ENCODE assay signal across 8 cellular contexts in the genomic region with DNA sequence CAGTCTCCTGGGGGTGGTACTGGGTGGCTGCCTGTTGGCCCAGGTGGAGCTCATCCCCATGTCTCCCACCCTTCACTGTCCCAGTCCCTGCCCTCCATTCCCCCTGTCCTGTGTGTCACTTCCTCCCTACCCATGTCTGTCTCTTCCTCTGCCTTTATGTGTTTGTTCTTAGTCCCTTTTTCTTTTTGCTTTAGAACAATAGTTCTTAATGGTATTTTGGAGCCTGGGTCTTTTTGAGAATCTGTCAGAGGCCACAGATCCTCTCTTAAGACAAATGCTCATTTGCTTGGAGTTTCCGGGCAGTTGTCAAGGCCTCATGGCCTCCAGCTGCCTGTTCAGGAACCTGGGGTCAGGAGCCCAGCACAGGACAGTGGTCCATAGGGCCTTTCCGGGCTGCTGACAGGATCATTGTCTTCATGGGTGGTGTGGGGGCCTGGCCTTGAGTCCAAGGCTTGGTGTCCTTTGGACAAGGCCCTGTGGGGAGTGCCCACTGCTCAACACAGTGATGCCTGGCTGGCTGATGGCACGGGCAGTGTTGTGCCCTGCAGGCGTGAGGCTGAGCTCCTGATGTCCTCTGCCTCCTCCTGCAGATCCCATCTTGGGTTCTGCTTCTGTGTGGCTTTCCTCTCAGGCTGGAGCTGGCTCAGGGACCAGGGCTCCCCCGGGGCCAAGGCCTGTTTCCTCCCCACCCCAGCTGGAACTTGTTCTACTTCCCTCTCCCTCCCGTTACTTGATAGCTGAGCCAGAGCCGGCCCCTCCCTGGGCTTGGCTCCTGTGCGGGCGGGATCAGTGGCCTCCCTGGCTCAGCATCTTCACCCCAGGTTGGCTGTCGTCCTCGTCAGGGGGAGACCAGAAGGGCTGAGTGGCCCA. TPM values are rescaled to one million over a fixed set of nuclear protein-coding genes. Genes with fewer than 3 reads are reported as not detected.
DNase-seq lines count a peak whose midpoint lies in the region; ATAC-seq, FAIRE-seq and TF ChIP-seq lines count a peak whose summit lies in the region.

No MANE protein-coding gene starts in this region.

- peak overlapping the region; percentile 79 for H3K4me2 ChIP-seq in K562 (ENCODE audit: insufficient read depth, low read length)

- H3K9me1 ChIP-seq in K562 (ENCODE audit: control insufficient read depth, insufficient read depth, low read length): peaks cover 24% of the 10 kb centered on the region

- ATAC-seq in K562 (peak; percentile 9), right lobe of liver (no peak), GM21619 (IDR thresholded peaks at IDR 0.05; ENCODE audit: unreplicated experiment) (no peak), GM19397 (IDR thresholded peaks at IDR 0.05; ENCODE audit: unreplicated experiment) (no peak)

- peaks cover 73% of the 10 kb centered on the region for H3K36me3 ChIP-seq in K562 (ENCODE audit: control insufficient read depth, insufficient read depth, low read length)
- peaks cover 0 to 15% (median 0%) of the 10 kb centered on the region in 4 donors for H3K36me3 ChIP-seq in right lobe of liver
- H3K36me3 ChIP-seq in transverse colon: peaks cover 0 to 3% (median 0%) of the 10 kb centered on the region in 4 donors

- H3K9ac ChIP-seq in K562 (ENCODE audit: insufficient read depth in 1 of 2, low read depth in 2 of 2, low read length in 2 of 2): peak overlapping the region; percentile 28 to 91

- peak overlapping the region; percentile 53; the same call in 2 of the 3 replicates for H3K27ac ChIP-seq in K562 (ENCODE audit: extremely low read depth, low read depth, low read length)
- peak overlapping the region; percentile 24 to 71 (median 35) for H3K27ac ChIP-seq in right lobe of liver
- peak overlapping the region; percentile 91 to 97 (median 96) for H3K27ac ChIP-seq in transverse colon

- WGBS in K562 (ENCODE audit: insufficient coverage, low coverage, missing lambda C conversion rate): 27% methylated on average over 9 of the region's 11 CpGs
- 19% methylated on average over 4 of the region's 11 CpGs for WGBS in right lobe of liver (ENCODE audit: insufficient coverage, low coverage, low lambda C conversion rate, missing lambda C conversion rate)
- WGBS in transverse colon (ENCODE audit: low coverage in 1 of 2), 2 donors: 17 to 18% methylated on average over 3 to 10 of the region's 11 CpGs

- TF ChIP-seq POLR2A in K562 (conservative IDR thresholded peaks at IDR 0.05) (no peak), right lobe of liver (IDR thresholded peaks at IDR 0.05) (no peak), transverse colon (IDR thresholded peaks at IDR 0.05) (no peak)

- in situ Hi-C loops in K562 (cut with MboI): no loop called here
- in situ Hi-C loops in transverse colon (cut with MboI; ENCODE audit: low pct_ligation_motif_present in 1 of 4, low pct_unique_long_range_greater_than_20kb in 1 of 4, low sequenced_read_pairs in 3 of 4): loop anchor here in 1 of 4 donors (25.0 kb wide), 1 partner anchor 90 kb away; a partner anchor contains a TSS

- BruUV-seq in K562 (replicated peaks; lab: Mats Ljungman, UMichigan): no TSS peak

- peaks cover 58% of the 10 kb centered on the region for H4K20me1 ChIP-seq in K562 (replicated peaks; ENCODE audit: control insufficient read depth, insufficient read depth, low read length)

- no peak for TF ChIP-seq RAD21 in K562 (CRISPR knock-in tag; conservative IDR thresholded peaks at IDR 0.05 in 1 of 2, IDR thresholded peaks at IDR 0.05 in 1 of 2)

- POLR2A ChIA-PET in K562 (lab: Yijun Ruan, JAX): interaction anchor here (0.5 to 2.1 kb wide), 11 partner anchors 9 to 463 kb away, joined by 3 to 7 read pairs (median 4); a partner anchor contains a TSS

- H3K4me3 ChIP-seq in K562: peak overlapping the region; percentile 19
- H3K4me3 ChIP-seq in right lobe of liver: peak overlapping the region in 1 of 3 donors; percentile 16
- H3K4me3 ChIP-seq in transverse colon: peak overlapping the region in 3 of 4 donors; percentile 5 to 21 (median 10)

- peaks cover 83% of the 10 kb centered on the region for H3K79me2 ChIP-seq in K562 (ENCODE audit: control insufficient read depth, insufficient read depth, low read length)

- H2AFZ ChIP-seq in K562 (ENCODE audit: low read depth, low read length): no peak overlapping the region

- TF ChIP-seq EP300 in K562 (IDR thresholded peaks at IDR 0.05; ENCODE audit: low read length): no peak
- no peak for TF ChIP-seq EP300 in transverse colon (IDR thresholded peaks at IDR 0.05; ENCODE audit: low read depth)

- peak; percentile 53 for DNase-seq in activated CD8-positive, alpha-beta memory T cell treated with anti-CD3 and anti-CD28 coated beads, Interleukin-2, amount 50 U/mL, for 48 hours
- no peak for DNase-seq in activated CD8-positive, alpha-beta memory T cell treated with anti-CD3 and anti-CD28 coated beads for 24 hours
- DNase-seq in K562 (ENCODE audit: extremely low read depth in 1 of 4, low spot score in 3 of 4) (peak in 3 of 4 experiments; percentile 20 to 69 (median 44)), right lobe of liver (peak in 1 of 3 donors; percentile 67), transverse colon (peak; percentile 77), HTR-8/SVneo (ENCODE audit: insufficient read length, low spot score) (no peak)

- no peaks in the 10 kb centered on the region for H3K9me3 ChIP-seq in K562 (replicated peaks; ENCODE audit: control insufficient read depth, insufficient read depth, low read depth, low read length)
- no peaks in the 10 kb centered on the region for H3K9me3 ChIP-seq in right lobe of liver
- H3K9me3 ChIP-seq in transverse colon: no peaks in the 10 kb centered on the region

- FAIRE-seq in K562 (lab: Jason Lieb, UNC): peak; percentile 70
- FAIRE-seq in HTR-8/SVneo (lab: Jason Lieb, UNC): no peak

- H3K4me1 ChIP-seq in K562 (replicated peaks in 1 of 2; ENCODE audit: control insufficient read depth in 2 of 2, insufficient read depth in 2 of 2, low read length in 2 of 2) (peaks cover 50 to 79% of the 10 kb centered on the region in 2 experiments), right lobe of liver (peaks cover 0 to 62% (median 25%) of the 10 kb centered on the region in 4 donors), transverse colon (peaks cover 73 to 85% (median 76%) of the 10 kb centered on the region in 4 donors)

- CTCF ChIA-PET in K562 (lab: Yijun Ruan, JAX; ENCODE audit: low intra/inter-chr PET ratio): no interaction called here

- TF ChIP-seq CTCF in K562 (IDR thresholded peaks at IDR 0.05 in 2 of 3, conservative IDR thresholded peaks at IDR 0.05 in 1 of 3; ENCODE audit: insufficient read depth in 2 of 3, low read depth in 1 of 3, low read length in 3 of 3) (no peak), right lobe of liver (IDR thresholded peaks at IDR 0.05) (no peak), transverse colon (IDR thresholded peaks at IDR 0.05) (no peak)

- intact Hi-C loops in K562 (cut with micrococcal nuclease): no loop called here
- intact Hi-C loops in right lobe of liver (cut with DNase I): loop anchor here in 1 of 2 donors (10.0 kb wide), 1 partner anchor 138 kb away; no protein-coding TSS in a partner anchor
- intact Hi-C loops in transverse colon (cut with DNase I; ENCODE audit: low total_unique reads): loop anchor here (10.0 kb wide), 1 partner anchor 88 kb away; a partner anchor contains a TSS

- H3K27me3 ChIP-seq in K562 (ENCODE audit: control insufficient read depth in 2 of 2, insufficient read depth in 2 of 2, low read length in 2 of 2) (no peaks in the 10 kb centered on the region), right lobe of liver (no peaks in the 10 kb centered on the region), transverse colon (no peaks in the 10 kb centered on the region)

RNA-seq across cellular contexts. Expression of a gene that starts 3.5 kb away (rescaled TPM):
- 63.0 and 140 TPM in 2 replicates for total RNA-seq in K562 (2011; cell fraction: chromatin; rRNA removed; ENCODE audit: low replicate concordance)
- 93.6 and 96.2 TPM in 2 replicates for total RNA-seq in K562 (2011; cell fraction: nucleolus; rRNA removed)
- 80.4 and 98.4 TPM in 2 replicates for total RNA-seq in K562 (2011; cell fraction: nucleoplasm; rRNA removed)
- total RNA-seq in K562 (2014; rRNA removed) (104 and 120 TPM in 2 replicates), K562 (2014; rRNA removed; fragmentation: Illumina TruSeq; extraction: Trizol) (51.2 and 71.0 TPM in 2 replicates), K562 (2015; rRNA removed; fragmentation: Illumina TruSeq; extraction: Trizol) (92.0 and 92.9 TPM in 2 replicates), K562 (2021) (111 and 114 TPM in 2 replicates), right lobe of liver (10 to 100 TPM; 34.5 to 47.0 (median 37.4) TPM), transverse colon (100 to 1,000 TPM; 102 to 123 (median 115) TPM)
- polyA plus RNA-seq in K562 (2011; rRNA removed) (41.1 and 52.0 TPM in 2 replicates), K562 (2014; fragmentation: Illumina TruSeq; extraction: Trizol) (65.7 and 78.9 TPM in 2 replicates), K562 (2014; fragmentation: Nextera tagmentation; extraction: Ambion mirVana) (10 to 100 TPM in 1 of 2 experiments, 1 to 10 TPM in 1; 9.6 to 19.1 TPM), K562 (2014; rRNA removed) (81.3 and 92.5 TPM in 2 replicates)
- polyA plus RNA-seq in K562 (2011; cell fraction: cytosol; rRNA removed): 56.6 and 123 TPM in 2 replicates
- 86.2 and 132 TPM in 2 replicates for polyA plus RNA-seq in K562 (2011; cell fraction: nucleus; rRNA removed)
- polyA plus RNA-seq in K562 (2012): 87.1 and 100 TPM in 2 replicates
- polyA minus RNA-seq in K562 (2011; rRNA and poly(A)+ RNA removed): 18.5 and 29.1 TPM in 2 replicates
- 35.9 and 41.9 TPM in 2 replicates for polyA minus RNA-seq in K562 (2011; cell fraction: cytosol; rRNA and poly(A)+ RNA removed)
- polyA minus RNA-seq in K562 (2011; cell fraction: nucleus; rRNA and poly(A)+ RNA removed): 31.8 and 35.2 TPM in 2 replicates

RNA-seq across cellular contexts. Expression of a gene that starts 24.5 kb away (rescaled TPM):
- 17.4 and 18.8 TPM in 2 replicates for total RNA-seq in K562 (2011; cell fraction: chromatin; rRNA removed; ENCODE audit: low replicate concordance)
- 12.3 and 13.6 TPM in 2 replicates for total RNA-seq in K562 (2011; cell fraction: nucleolus; rRNA removed)
- 11.1 and 23.1 TPM in 2 replicates for total RNA-seq in K562 (2011; cell fraction: nucleoplasm; rRNA removed)
- total RNA-seq in K562 (2014; rRNA removed): 11.9 and 14.8 TPM in 2 replicates
- 1.9 and 4.2 TPM in 2 replicates for total RNA-seq in K562 (2014; rRNA removed; fragmentation: Illumina TruSeq; extraction: Trizol)
- 7.7 and 9.2 TPM in 2 replicates for total RNA-seq in K562 (2015; rRNA removed; fragmentation: Illumina TruSeq; extraction: Trizol)
- total RNA-seq in K562 (2021): 15.4 and 15.6 TPM in 2 replicates
- polyA plus RNA-seq in K562 (2011; rRNA removed): 11.7 and 14.6 TPM in 2 replicates
- 24.7 and 32.5 TPM in 2 replicates for polyA plus RNA-seq in K562 (2011; cell fraction: cytosol; rRNA removed)
- polyA plus RNA-seq in K562 (2011; cell fraction: nucleus; rRNA removed): 23.7 and 28.9 TPM in 2 replicates
- polyA plus RNA-seq in K562 (2012): 15.9 and 29.9 TPM in 2 replicates
- 9.0 and 14.6 TPM in 2 replicates for polyA plus RNA-seq in K562 (2014; fragmentation: Illumina TruSeq; extraction: Trizol)
- under 1 TPM; 0.28 to 0.92 TPM for polyA plus RNA-seq in K562 (2014; fragmentation: Nextera tagmentation; extraction: Ambion mirVana)
- 20.4 and 20.9 TPM in 2 replicates for polyA plus RNA-seq in K562 (2014; rRNA removed)
- 2.0 and 2.6 TPM in 2 replicates for polyA minus RNA-seq in K562 (2011; rRNA and poly(A)+ RNA removed)
- polyA minus RNA-seq in K562 (2011; cell fraction: cytosol; rRNA and poly(A)+ RNA removed): 2.4 and 3.2 TPM in 2 replicates
- polyA minus RNA-seq in K562 (2011; cell fraction: nucleus; rRNA and poly(A)+ RNA removed): 1.8 and 3.1 TPM in 2 replicates
- 10 to 100 TPM in 3 of 6 experiments, 1 to 10 TPM in 3; 6.4 to 17.2 (median 10.2) TPM for total RNA-seq in right lobe of liver
- 10 to 100 TPM; 25.9 to 84.2 (median 68.1) TPM for total RNA-seq in transverse colon

RNA-seq across cellular contexts. Expression of a gene that starts 27.2 kb away (rescaled TPM):
- total RNA-seq in K562 (2011; cell fraction: chromatin; rRNA removed; ENCODE audit: low replicate concordance): 2.7 and 4.0 TPM in 2 replicates
- total RNA-seq in K562 (2011; cell fraction: nucleolus; rRNA removed): not detected in 2 replicates
- total RNA-seq in K562 (2011; cell fraction: nucleoplasm; rRNA removed): not detected in 2 replicates
- total RNA-seq in K562 (2014; rRNA removed) (not detected in 2 replicates), K562 (2014; rRNA removed; fragmentation: Illumina TruSeq; extraction: Trizol) (not detected in 2 replicates), K562 (2015; rRNA removed; fragmentation: Illumina TruSeq; extraction: Trizol) (not detected in 2 replicates), K562 (2021) (not detected in 2 replicates), right lobe of liver (1 to 10 TPM in 2 of 6 experiments, under 1 TPM in 1, not detected in 3; 0.86 to 1.9 (median 1.1) TPM), transverse colon (10 to 100 TPM in 1 of 4 donors, 1 to 10 TPM in 1, not detected in 2; 5.7 to 23.3 TPM)
- polyA plus RNA-seq in K562 (2011; rRNA removed) (not detected in 2 replicates), K562 (2014; fragmentation: Illumina TruSeq; extraction: Trizol) (not detected in 2 replicates), K562 (2014; fragmentation: Nextera tagmentation; extraction: Ambion mirVana) (not detected), K562 (2014; rRNA removed) (0.21 and 1.1 TPM in 2 replicates)
- polyA plus RNA-seq in K562 (2011; cell fraction: cytosol; rRNA removed): not detected in 2 replicates
- 0.74 TPM in 1 of 2 replicates, not detected in the other for polyA plus RNA-seq in K562 (2011; cell fraction: nucleus; rRNA removed)
- 0.93 TPM in 1 of 2 replicates, not detected in the other for polyA plus RNA-seq in K562 (2012)
- not detected in 2 replicates for polyA minus RNA-seq in K562 (2011; rRNA and poly(A)+ RNA removed)
- not detected in 2 replicates for polyA minus RNA-seq in K562 (2011; cell fraction: cytosol; rRNA and poly(A)+ RNA removed)
- polyA minus RNA-seq in K562 (2011; cell fraction: nucleus; rRNA and poly(A)+ RNA removed): not detected in 2 replicates

RNA-seq across cellular contexts. Expression of a gene that starts 47.7 kb away (rescaled TPM):
- total RNA-seq in K562 (2011; cell fraction: chromatin; rRNA removed; ENCODE audit: low replicate concordance): not detected in 2 replicates
- total RNA-seq in K562 (2011; cell fraction: nucleolus; rRNA removed): not detected in 2 replicates
- not detected in 2 replicates for total RNA-seq in K562 (2011; cell fraction: nucleoplasm; rRNA removed)
- total RNA-seq in K562 (2014; rRNA removed) (not detected in 2 replicates), K562 (2014; rRNA removed; fragmentation: Illumina TruSeq; extraction: Trizol) (not detected in 2 replicates), K562 (2015; rRNA removed; fragmentation: Illumina TruSeq; extraction: Trizol) (not detected in 2 replicates), K562 (2021) (0.31 and 0.65 TPM in 2 replicates), right lobe of liver (1,000 to 10,000 TPM in 3 of 6 experiments, 100 to 1,000 TPM in 1, 10 to 100 TPM in 2; 73.6 to 3,618 (median 1,239) TPM), transverse colon (not detected)
- polyA plus RNA-seq in K562 (2011; rRNA removed) (not detected in 2 replicates), K562 (2014; fragmentation: Illumina TruSeq; extraction: Trizol) (not detected in 2 replicates), K562 (2014; fragmentation: Nextera tagmentation; extraction: Ambion mirVana) (not detected), K562 (2014; rRNA removed) (not detected in 2 replicates)
- not detected in 2 replicates for polyA plus RNA-seq in K562 (2011; cell fraction: cytosol; rRNA removed)
- not detected in 2 replicates for polyA plus RNA-seq in K562 (2011; cell fraction: nucleus; rRNA removed)
- polyA plus RNA-seq in K562 (2012): not detected in 2 replicates
- not detected in 2 replicates for polyA minus RNA-seq in K562 (2011; rRNA and poly(A)+ RNA removed)
- polyA minus RNA-seq in K562 (2011; cell fraction: cytosol; rRNA and poly(A)+ RNA removed): not detected in 2 replicates
- polyA minus RNA-seq in K562 (2011; cell fraction: nucleus; rRNA and poly(A)+ RNA removed): not detected in 2 replicates

RNA-seq across cellular contexts. Expression of a gene that starts 51.5 kb away (rescaled TPM):
- total RNA-seq in K562 (2011; cell fraction: chromatin; rRNA removed; ENCODE audit: low replicate concordance): 98.7 and 181 TPM in 2 replicates
- 171 and 186 TPM in 2 replicates for total RNA-seq in K562 (2011; cell fraction: nucleolus; rRNA removed)
- 154 and 155 TPM in 2 replicates for total RNA-seq in K562 (2011; cell fraction: nucleoplasm; rRNA removed)
- 311 and 436 TPM in 2 replicates for total RNA-seq in K562 (2014; rRNA removed)
- 83.8 and 106 TPM in 2 replicates for total RNA-seq in K562 (2014; rRNA removed; fragmentation: Illumina TruSeq; extraction: Trizol)
- 130 and 150 TPM in 2 replicates for total RNA-seq in K562 (2015; rRNA removed; fragmentation: Illumina TruSeq; extraction: Trizol)
- total RNA-seq in K562 (2021): 185 and 193 TPM in 2 replicates
- 230 and 371 TPM in 2 replicates for polyA plus RNA-seq in K562 (2011; rRNA removed)
- polyA plus RNA-seq in K562 (2011; cell fraction: cytosol; rRNA removed): 179 and 223 TPM in 2 replicates
- 665 and 764 TPM in 2 replicates for polyA plus RNA-seq in K562 (2011; cell fraction: nucleus; rRNA removed)
- 170 and 298 TPM in 2 replicates for polyA plus RNA-seq in K562 (2012)
- 205 and 262 TPM in 2 replicates for polyA plus RNA-seq in K562 (2014; fragmentation: Illumina TruSeq; extraction: Trizol)
- 10 to 100 TPM; 16.3 to 24.7 TPM for polyA plus RNA-seq in K562 (2014; fragmentation: Nextera tagmentation; extraction: Ambion mirVana)
- 210 and 224 TPM in 2 replicates for polyA plus RNA-seq in K562 (2014; rRNA removed)
- 186 and 256 TPM in 2 replicates for polyA minus RNA-seq in K562 (2011; rRNA and poly(A)+ RNA removed)
- polyA minus RNA-seq in K562 (2011; cell fraction: cytosol; rRNA and poly(A)+ RNA removed): 217 TPM in 2 replicates
- polyA minus RNA-seq in K562 (2011; cell fraction: nucleus; rRNA and poly(A)+ RNA removed): 65.8 and 91.3 TPM in 2 replicates
- 10 to 100 TPM; 21.4 to 33.1 (median 24.7) TPM for total RNA-seq in right lobe of liver
- total RNA-seq in transverse colon: 10 to 100 TPM; 45.1 to 85.3 (median 65.6) TPM

Comparison
In these comparisons a context has a peak if more than half of its experiments do, and no peak if none do; other contexts are left out.
1. DNase-seq: peak in activated CD8-positive, alpha-beta memory T cell treated with anti-CD3 and anti-CD28 coated beads, Interleukin-2, amount 50 U/mL, for 48 hours (single experiment), K562 (3 of 4) and transverse colon (single experiment); none in activated CD8-positive, alpha-beta memory T cell treated with anti-CD3 and anti-CD28 coated beads for 24 hours (single experiment) and HTR-8/SVneo (single experiment).
2. H3K27ac ChIP-seq: peak in every context shown above with its lines; median percentile 96 in transverse colon; 53 in K562; 35 in right lobe of liver.